In the genomic region with DNA sequence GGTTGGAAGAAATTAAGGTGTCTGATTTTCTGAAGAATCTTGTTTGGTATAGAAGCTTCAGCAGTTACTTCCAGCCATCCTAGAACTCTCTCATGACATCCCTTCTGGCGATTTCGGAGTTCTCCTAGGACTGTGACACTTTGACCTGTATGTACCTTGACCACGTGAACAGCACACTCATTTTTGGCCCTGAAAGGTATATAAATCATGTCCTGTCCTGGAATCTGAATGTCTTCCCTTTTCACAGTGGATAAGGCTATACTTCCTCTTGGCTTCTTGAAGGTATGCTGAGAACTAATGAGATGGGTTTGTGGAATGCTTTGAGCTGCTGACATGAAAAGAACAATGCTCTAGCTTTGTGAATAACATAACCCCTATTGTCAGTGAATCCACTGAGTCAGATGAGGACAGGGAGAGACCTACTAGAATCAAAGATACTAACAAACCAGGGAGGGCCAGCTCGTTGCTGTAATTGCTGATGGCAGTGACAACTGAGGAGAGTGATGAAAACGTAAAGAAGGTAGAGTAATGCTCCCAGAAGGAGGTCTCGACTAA, we compare ENCODE assay signal across 28 cellular contexts. TPM values are rescaled to one million over a fixed set of nuclear protein-coding genes. Genes with fewer than 3 reads are reported as not detected.
DNase-seq lines count a peak whose midpoint lies in the region; ATAC-seq, FAIRE-seq and TF ChIP-seq lines count a peak whose summit lies in the region.
"Had no signal": no experiment of that assay in that cellular context is flagged by ENCODE, and none has a peak within 500 bp of the region (broad histone marks: within the 10 kb centered on the region; RNA-seq: fewer than 3 reads in every experiment).

No MANE protein-coding gene starts in this region.

- H3K4me1 ChIP-seq in HCT116 (ENCODE audit: control insufficient read depth in 1 of 2, insufficient read depth in 2 of 2, low read length in 2 of 2) (peaks cover 0 to 12% of the 10 kb centered on the region in 2 experiments; a peak in 2 of 4 replicates), astrocyte (ENCODE audit: insufficient read depth, low read length) (no peaks in the 10 kb centered on the region), iPS-15b (ENCODE audit: control insufficient read depth, insufficient read depth, low read length) (peaks cover 3% of the 10 kb centered on the region), aorta (ENCODE audit: control insufficient read depth in 1 of 2, insufficient read depth in 2 of 2, low read length in 2 of 2) (peaks cover 0 to 1% of the 10 kb centered on the region in 2 donors)

- H3K36me3 ChIP-seq in HCT116 (ENCODE audit: control insufficient read depth in 1 of 2, insufficient read depth in 2 of 2, low read length in 2 of 2) (no peaks in the 10 kb centered on the region), astrocyte (ENCODE audit: insufficient read depth, low read length) (no peaks in the 10 kb centered on the region), iPS-15b (ENCODE audit: control insufficient read depth, insufficient read depth, low read length) (no peaks in the 10 kb centered on the region), aorta (ENCODE audit: control insufficient read depth in 1 of 2, insufficient read depth in 2 of 2, low read length in 1 of 2) (no peaks in the 10 kb centered on the region)
- H3K36me3 ChIP-seq: BLaER1 treated with 17β-estradiol and CSF1 and Interleukin-3, amounts not matched to agents 10 nM and 100 nM; transverse colon had no signal

- DNase-seq in HCT116 (ENCODE audit: low read depth, low spot score) = peak; percentile 12
- DNase-seq in astrocyte (ENCODE audit: low read depth) = peak; percentile 53
- no peak for DNase-seq in substantia nigra (lab: John Stamatoyannopoulos, UW)
- DNase-seq in effector CD4-positive, alpha-beta T cell = no peak
- DNase-seq in aorta = no peak
- DNase-seq: activated CD4-positive, alpha-beta T cell treated with anti-CD3 and anti-CD28 coated beads, Interleukin-2, amount 10 ng/mL, durations not matched to agents 7 days and 5 days; activated CD8-positive, alpha-beta memory T cell treated with anti-CD3 and anti-CD28 coated beads, Interleukin-2, amount 10 ng/mL, durations not matched to agents 7 days and 5 days; activated naive CD8-positive, alpha-beta T cell treated with anti-CD3 and anti-CD28 coated beads, Interleukin-2, amount 50 U/mL, for 24 hours; activated T-cell treated with anti-CD3 and anti-CD28 coated beads, Interleukin-2, amount 50 U/mL, for 48 hours; DMS79; effector memory CD8-positive, alpha-beta T cell; foreskin fibroblast; GF-D8; HFFc6; NCI-H1436 treated with DMSO at 0.1 percent for 48 hours; NCI-H446 treated with DMSO at 0.1 percent for 48 hours; nucleus accumbens; OCI-M1; psoas muscle; stimulated activated naive CD8-positive, alpha-beta T cell treated with anti-CD3 and anti-CD28 coated beads, Interleukin-15, amount 100 ng/mL, for 72 hours; transverse colon had no signal

- RAD21 ChIA-PET in HCT116 (lab: Charles Lee; ENCODE audit: low non-redundant PET in 1 of 2, low total read pairs in 2 of 2, uncharacterized antibody in 2 of 2, unreplicated experiment in 2 of 2) = no interaction called here

- no peak for TF ChIP-seq POLR2A in HCT116 (IDR thresholded peaks at IDR 0.05; ENCODE audit: borderline replicate concordance, extremely low read depth, insufficient read depth, insufficient read length)

- H3K79me2 ChIP-seq in HCT116 (ENCODE audit: insufficient read depth, low read length) (no peaks in the 10 kb centered on the region), astrocyte (ENCODE audit: insufficient read depth, low read length) (no peaks in the 10 kb centered on the region)

- H3K4me2 ChIP-seq in HCT116 (ENCODE audit: low read length) = no peak overlapping the region
- no peak overlapping the region for H3K4me2 ChIP-seq in astrocyte (ENCODE audit: low read length)
- H3K4me2 ChIP-seq: BLaER1 treated with 17β-estradiol and CSF1 and Interleukin-3, amounts not matched to agents 10 nM and 100 nM had no signal

- H2AFZ ChIP-seq in HCT116 (ENCODE audit: low read depth, low read length, poor library complexity, severe bottlenecking) (no peak overlapping the region), astrocyte (ENCODE audit: low read depth, low read length) (no peak overlapping the region)

- H3K27me3 ChIP-seq in HCT116 (ENCODE audit: insufficient read depth, low read length) (no peaks in the 10 kb centered on the region), astrocyte (ENCODE audit: insufficient read depth, low read length) (no peaks in the 10 kb centered on the region), iPS-15b (ENCODE audit: control insufficient read depth, insufficient read depth, low read length) (peaks cover 26% of the 10 kb centered on the region), aorta (ENCODE audit: control insufficient read depth in 1 of 2, insufficient read depth in 2 of 2, low read length in 1 of 2) (no peaks in the 10 kb centered on the region)
- H3K27me3 ChIP-seq: transverse colon had no signal

- no peaks in the 10 kb centered on the region for H3K9me3 Mint-ChIP-seq in astrocyte (ENCODE audit: unreplicated experiment)
- H3K9me3 Mint-ChIP-seq: activated CD4-positive, alpha-beta T cell treated with anti-CD3 and anti-CD28 coated beads, Interleukin-2, amount 10 ng/mL, durations not matched to agents 7 days and 5 days; activated naive CD8-positive, alpha-beta T cell treated with anti-CD3 and anti-CD28 coated beads, Interleukin-2, amount 50 U/mL, for 24 hours; brain; effector memory CD8-positive, alpha-beta T cell; HFFc6; stimulated activated naive CD8-positive, alpha-beta T cell treated with anti-CD3 and anti-CD28 coated beads, Interleukin-15, amount 100 ng/mL, for 72 hours had no signal

- no peaks in the 10 kb centered on the region for H3K27me3 Mint-ChIP-seq in astrocyte (ENCODE audit: low read depth, unreplicated experiment)

- BruUV-seq in HCT116 (replicated peaks; lab: Mats Ljungman, UMichigan) = no TSS peak

- no peaks in the 10 kb centered on the region for H4K20me1 ChIP-seq in HCT116 (ENCODE audit: insufficient read depth)
- no peaks in the 10 kb centered on the region for H4K20me1 ChIP-seq in astrocyte (ENCODE audit: insufficient read depth, low read length)

- no peak for ATAC-seq in HCT116
- no peak for ATAC-seq in GM18909 (IDR thresholded peaks at IDR 0.05; ENCODE audit: poor library complexity, unreplicated experiment)
- ATAC-seq in aorta (ENCODE audit: low FRiP score) = no peak
- ATAC-seq: activated CD8-positive, alpha-beta memory T cell treated with anti-CD3 and anti-CD28 coated beads, Interleukin-2, amount 10 ng/mL, durations not matched to agents 7 days and 5 days; activated naive CD8-positive, alpha-beta T cell treated with anti-CD3 and anti-CD28 coated beads, Interleukin-2, amount 50 U/mL, for 24 hours; effector memory CD8-positive, alpha-beta T cell; psoas muscle; SK-N-SH treated with all-trans-retinoic acid at 6 μM for 48 hours; stimulated activated naive CD8-positive, alpha-beta T cell treated with anti-CD3 and anti-CD28 coated beads, Interleukin-15, amount 100 ng/mL, for 72 hours had no signal

- no peaks in the 10 kb centered on the region for H3K9me3 ChIP-seq in HCT116 (ENCODE audit: control insufficient read depth in 1 of 2, insufficient read depth in 1 of 2, low read depth in 1 of 2, low read length in 2 of 2)
- H3K9me3 ChIP-seq in astrocyte (ENCODE audit: insufficient read depth, low read depth, low read length) = no peaks in the 10 kb centered on the region
- H3K9me3 ChIP-seq in iPS-15b (ENCODE audit: control insufficient read depth, insufficient read depth, low read length) = no peaks in the 10 kb centered on the region
- no peaks in the 10 kb centered on the region for H3K9me3 ChIP-seq in aorta (ENCODE audit: control insufficient read depth, low read length)
- H3K9me3 ChIP-seq: psoas muscle, transverse colon had no signal

- peaks cover 2% of the 10 kb centered on the region for H3K36me3 Mint-ChIP-seq in astrocyte (ENCODE audit: low read depth, unreplicated experiment)
- H3K36me3 Mint-ChIP-seq: activated CD8-positive, alpha-beta memory T cell treated with anti-CD3 and anti-CD28 coated beads, Interleukin-2, amount 10 ng/mL, durations not matched to agents 7 days and 5 days; brain had no signal

- 62 to 67% methylated on average over 6 of the region's 6 CpGs for WGBS in aorta, 2 donors

- H3K9me2 ChIP-seq in HCT116 (ENCODE audit: insufficient read depth) = no peaks in the 10 kb centered on the region

- H3K27ac ChIP-seq in HCT116 (ENCODE audit: low read depth, low read length) (no peak overlapping the region), astrocyte (ENCODE audit: low read depth, low read length) (no peak overlapping the region), substantia nigra (ENCODE audit: low read depth, low read length, poor library complexity, severe bottlenecking) (peak overlapping the region; percentile 67), aorta (ENCODE audit: low read depth in 1 of 2, low read length in 2 of 2) (no peak overlapping the region)
- H3K27ac ChIP-seq: BLaER1 treated with 17β-estradiol and CSF1 and Interleukin-3, amounts not matched to agents 10 nM and 100 nM; psoas muscle; transverse colon; VCaP had no signal

- H3K27ac Mint-ChIP-seq in astrocyte (ENCODE audit: unreplicated experiment) = no peak overlapping the region
- H3K27ac Mint-ChIP-seq: activated CD4-positive, alpha-beta T cell treated with anti-CD3 and anti-CD28 coated beads, Interleukin-2, amount 10 ng/mL, durations not matched to agents 7 days and 5 days; activated CD8-positive, alpha-beta memory T cell treated with anti-CD3 and anti-CD28 coated beads, Interleukin-2, amount 10 ng/mL, durations not matched to agents 7 days and 5 days; activated naive CD8-positive, alpha-beta T cell treated with anti-CD3 and anti-CD28 coated beads, Interleukin-2, amount 50 U/mL, for 24 hours; brain; effector memory CD8-positive, alpha-beta T cell; HFFc6; stimulated activated naive CD8-positive, alpha-beta T cell treated with anti-CD3 and anti-CD28 coated beads, Interleukin-15, amount 100 ng/mL, for 72 hours had no signal

- FAIRE-seq in astrocyte (lab: Jason Lieb, UNC) = no peak
- FAIRE-seq: colon had no signal

- CTCF ChIA-PET in HCT116 (lab: Charles Lee) = no interaction called here

- TF ChIP-seq RAD21 in HCT116 (IDR thresholded peaks at IDR 0.05; ENCODE audit: low read depth) = no peak

- peaks cover 8% of the 10 kb centered on the region for H3K4me1 Mint-ChIP-seq in astrocyte (ENCODE audit: low read depth, unreplicated experiment)

- POLR2A ChIA-PET in HCT116 (lab: Charles Lee) = interaction anchor here (0.5 kb wide), 1 partner anchor 1134 kb away, joined by 3 read pairs; no protein-coding TSS in a partner anchor

- H3K9ac ChIP-seq in HCT116 (ENCODE audit: low read length) (no peak overlapping the region), astrocyte (ENCODE audit: low read length) (no peak overlapping the region), iPS-15b (ENCODE audit: low read depth, low read length) (no peak overlapping the region)
- H3K9ac ChIP-seq: BLaER1 treated with 17β-estradiol and CSF1 and Interleukin-3, amounts not matched to agents 10 nM and 100 nM had no signal

- no peak for TF ChIP-seq CTCF in HCT116 (IDR thresholded peaks at IDR 0.05 in 2 of 3, conservative IDR thresholded peaks at IDR 0.05 in 1 of 3; ENCODE audit: borderline replicate concordance in 1 of 3, insufficient read depth in 1 of 3, low read depth in 2 of 3, low read length in 2 of 3)
- no peak for TF ChIP-seq CTCF in astrocyte (IDR thresholded peaks at IDR 0.05; ENCODE audit: insufficient read depth, low read depth, low read length)

- intact Hi-C loops in HCT116 (cut with micrococcal nuclease) (no loop called here), aorta (cut with DNase I) (no loop called here)

- no peak overlapping the region for H3K4me3 ChIP-seq in HCT116 (replicated peaks in 1 of 2; ENCODE audit: low read depth in 1 of 2, low read length in 2 of 2)
- no peak overlapping the region for H3K4me3 ChIP-seq in astrocyte (ENCODE audit: insufficient read depth, low read depth, low read length)
- H3K4me3 ChIP-seq in iPS-15b (ENCODE audit: low read depth, low read length) = peak overlapping the region; percentile 4
- H3K4me3 ChIP-seq in aorta (ENCODE audit: low read length in 2 of 2) = no peak overlapping the region
- H3K4me3 ChIP-seq: BLaER1 treated with 17β-estradiol and CSF1 and Interleukin-3, amounts not matched to agents 10 nM and 100 nM; psoas muscle; transverse colon had no signal

- H3K4me3 Mint-ChIP-seq in astrocyte (ENCODE audit: unreplicated experiment) = no peak overlapping the region
- H3K4me3 Mint-ChIP-seq: activated CD4-positive, alpha-beta T cell treated with anti-CD3 and anti-CD28 coated beads, Interleukin-2, amount 10 ng/mL, durations not matched to agents 7 days and 5 days; activated CD8-positive, alpha-beta memory T cell treated with anti-CD3 and anti-CD28 coated beads, Interleukin-2, amount 10 ng/mL, durations not matched to agents 7 days and 5 days; activated naive CD8-positive, alpha-beta T cell treated with anti-CD3 and anti-CD28 coated beads, Interleukin-2, amount 50 U/mL, for 24 hours; effector memory CD8-positive, alpha-beta T cell; HFFc6; stimulated activated naive CD8-positive, alpha-beta T cell treated with anti-CD3 and anti-CD28 coated beads, Interleukin-15, amount 100 ng/mL, for 72 hours had no signal

RNA-seq across cellular contexts. Expression of a gene that starts 6.0 kb away (rescaled TPM):
- total RNA-seq in HCT116 (2021; ENCODE audit: unreplicated experiment) (5.3 TPM), astrocyte (6.8 and 7.2 TPM in 2 replicates), aorta (10 to 100 TPM; 16.4 to 17.8 TPM)
- 1.8 and 2.2 TPM in 2 replicates for polyA plus RNA-seq in HCT116 (2012)
- polyA plus RNA-seq in aorta = 10 to 100 TPM in 1 of 2 donors, 1 to 10 TPM in 1; 2.8 to 12.4 TPM

RNA-seq across cellular contexts. Expression of a gene that starts 51.6 kb away (rescaled TPM):
- total RNA-seq in HCT116 (2021; ENCODE audit: unreplicated experiment) = 11.6 TPM
- polyA plus RNA-seq in HCT116 (2012) = 4.0 and 5.2 TPM in 2 replicates
- total RNA-seq in astrocyte = 9.0 and 9.7 TPM in 2 replicates
- total RNA-seq in aorta = 10 to 100 TPM; 13.1 to 17.5 TPM
- 10 to 100 TPM; 12.0 to 17.0 TPM for polyA plus RNA-seq in aorta

Comparison
In these comparisons a context has a peak if more than half of its experiments do, and no peak if none do; other contexts are left out.
1. DNase-seq: peak in HCT116 (single experiment) and astrocyte (single experiment); none in substantia nigra (0 of 49), effector CD4-positive, alpha-beta T cell (single experiment) and aorta (0 of 2).